ENCODE assay signal across 21 cellular contexts in the genomic region with DNA sequence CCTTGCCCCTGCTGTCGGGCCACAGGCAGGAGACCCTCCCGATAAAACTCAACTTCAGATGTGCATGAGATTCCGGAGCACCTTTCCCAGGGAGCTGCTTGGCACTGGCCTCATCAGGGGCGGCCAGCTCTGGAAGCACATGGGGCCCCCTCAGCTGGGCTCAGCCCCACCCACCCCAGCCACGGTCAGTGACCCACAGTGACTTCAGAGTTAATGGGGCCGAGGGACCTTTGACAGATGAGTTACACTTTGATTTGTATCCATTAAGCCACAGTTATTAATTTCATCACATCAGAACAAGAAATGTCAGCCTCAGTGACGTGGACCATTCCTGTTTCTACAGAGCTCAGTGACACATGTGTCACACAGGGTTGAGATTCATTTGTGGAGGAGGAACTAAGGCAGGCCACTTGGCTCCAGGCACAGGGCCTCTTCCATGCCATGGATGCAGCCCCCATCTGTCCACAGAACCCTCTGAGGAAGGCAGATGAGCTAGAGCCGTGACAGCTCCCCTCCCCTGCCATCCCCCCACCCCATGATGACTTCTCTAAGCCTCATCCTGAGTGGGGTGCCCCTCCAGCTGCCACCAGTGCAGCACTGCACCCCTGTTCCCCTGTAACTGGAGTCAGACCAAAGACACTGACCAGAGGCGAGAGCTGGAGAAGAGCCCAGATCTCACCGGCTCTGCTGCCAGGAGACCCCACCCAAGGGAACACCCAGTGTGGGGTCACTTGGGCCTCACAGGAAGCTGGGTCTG.
DNase-seq lines count a peak whose midpoint lies in the region; ATAC-seq, FAIRE-seq and TF ChIP-seq lines count a peak whose summit lies in the region.
"Had no signal": no experiment of that assay in that cellular context is flagged by ENCODE, and none has a peak within 500 bp of the region (broad histone marks: within the 10 kb centered on the region; RNA-seq: fewer than 3 reads in every experiment).

No MANE protein-coding gene starts in this region.

- H3K4me1 ChIP-seq in heart left ventricle (no peaks in the 10 kb centered on the region), osteoblast (ENCODE audit: insufficient read depth, low read length) (no peaks in the 10 kb centered on the region), pancreas (no peaks in the 10 kb centered on the region)

- no peak for FAIRE-seq in pancreas (lab: Jason Lieb, UNC)
- FAIRE-seq: RCC 7860 had no signal

- no peak overlapping the region for H3K27ac Mint-ChIP-seq in chondrocyte (ENCODE audit: unreplicated experiment)
- H3K27ac Mint-ChIP-seq: B cell; CD4-positive, alpha-beta memory T cell; IgD-negative memory B cell had no signal

- H3K9me3 Mint-ChIP-seq in chondrocyte (ENCODE audit: low read depth) = no peaks in the 10 kb centered on the region
- H3K9me3 Mint-ChIP-seq: CD4-positive, alpha-beta memory T cell had no signal

- H3K4me3 ChIP-seq in heart left ventricle (no peak overlapping the region), osteoblast (ENCODE audit: insufficient read depth, low read length) (no peak overlapping the region), pancreas (no peak overlapping the region)

- H3K4me2 ChIP-seq in osteoblast (ENCODE audit: insufficient read depth, low read length) = no peak overlapping the region

- DNase-seq in cardiac septum (ENCODE audit: low spot score) (peak; percentile 69), heart left ventricle (no peak), chondrocyte (ENCODE audit: low spot score) (peak; percentile 47), left kidney (ENCODE audit: low read depth, low spot score) (peak; percentile 55), osteoblast (ENCODE audit: insufficient read length, low spot score, missing footprints) (peak; percentile 73), pancreas (no peak), GDM1 (lab: John Stamatoyannopoulos, UW) (no peak), NCI-H146 treated with DMSO at 0.1 percent for 48 hours (lab: John Stamatoyannopoulos, UW; ENCODE audit: unreplicated experiment) (no peak)
- DNase-seq: Calu3; CD4-positive, alpha-beta memory T cell; HCEC 1CT; Kasumi-1; MM.1S; NCI-H1105; NCI-H1694 treated with DMSO at 0.1 percent for 48 hours; NCI-H345; NCI-H526 treated with DMSO at 0.1 percent for 48 hours; SIG-M5 had no signal

- H3K27me3 Mint-ChIP-seq in chondrocyte (ENCODE audit: low read depth) = peaks cover 4% of the 10 kb centered on the region

- TF ChIP-seq CTCF in heart left ventricle (IDR thresholded peaks at IDR 0.05) (no peak), chondrocyte (IDR thresholded peaks at IDR 0.05) (no peak), osteoblast (IDR thresholded peaks at IDR 0.05; ENCODE audit: extremely low read depth, low read depth, low read length) (no peak), pancreas (IDR thresholded peaks at IDR 0.05) (no peak)

- H3K79me2 ChIP-seq in osteoblast (ENCODE audit: insufficient read depth, low read length) = no peaks in the 10 kb centered on the region

- H3K27ac ChIP-seq in heart left ventricle (no peak overlapping the region), osteoblast (ENCODE audit: low read depth, low read length) (no peak overlapping the region), pancreas (no peak overlapping the region)

- no peak overlapping the region for H2AFZ ChIP-seq in osteoblast (ENCODE audit: low read length)

- H3K4me1 Mint-ChIP-seq in chondrocyte (ENCODE audit: low read depth) = no peaks in the 10 kb centered on the region
- H3K4me1 Mint-ChIP-seq: B cell; CD4-positive, alpha-beta memory T cell had no signal

- H3K36me3 ChIP-seq in heart left ventricle (no peaks in the 10 kb centered on the region), osteoblast (ENCODE audit: insufficient read depth, low read length) (no peaks in the 10 kb centered on the region), pancreas (no peaks in the 10 kb centered on the region)

- H4K20me1 ChIP-seq in osteoblast (ENCODE audit: insufficient read depth, low read length) = no peaks in the 10 kb centered on the region

- H3K4me3 Mint-ChIP-seq in chondrocyte (ENCODE audit: unreplicated experiment) = no peak overlapping the region
- H3K4me3 Mint-ChIP-seq: B cell; CD4-positive, alpha-beta memory T cell; IgD-negative memory B cell had no signal

- intact Hi-C loops in cardiac septum (cut with DNase I) = no loop called here
- intact Hi-C loops in heart left ventricle (cut with DNase I) = no loop called here
- intact Hi-C loops in pancreas (cut with DNase I) = no loop called here

- no peak for TF ChIP-seq POLR2A in heart left ventricle (IDR thresholded peaks at IDR 0.05)

- WGBS in heart left ventricle, 4 donors = 66 to 77% (median 70%) methylated on average over 9 to 10 of the region's 10 CpGs
- WGBS in pancreas, 2 donors = 64 to 78% methylated on average over 10 of the region's 10 CpGs

- H3K9me3 ChIP-seq in heart left ventricle (no peaks in the 10 kb centered on the region), osteoblast (ENCODE audit: low read depth, low read length) (no peaks in the 10 kb centered on the region), pancreas (no peaks in the 10 kb centered on the region)

- H3K36me3 Mint-ChIP-seq in chondrocyte (ENCODE audit: low read depth) = no peaks in the 10 kb centered on the region
- H3K36me3 Mint-ChIP-seq: CD4-positive, alpha-beta memory T cell had no signal

- no peak for ATAC-seq in heart left ventricle
- ATAC-seq in pancreas = no peak

- H3K27me3 ChIP-seq in heart left ventricle = peaks cover 0 to 15% (median 0%) of the 10 kb centered on the region in 9 donors
- H3K27me3 ChIP-seq in osteoblast (ENCODE audit: insufficient read depth, low read length) = no peaks in the 10 kb centered on the region
- H3K27me3 ChIP-seq in pancreas = no peaks in the 10 kb centered on the region

Comparison
In these comparisons a context has a peak if more than half of its experiments do, and no peak if none do; other contexts are left out.
1. DNase-seq: peak in cardiac septum (single experiment), chondrocyte (single experiment), left kidney (single experiment) and osteoblast (single experiment); none in heart left ventricle (0 of 5), pancreas (0 of 6), GDM1 (single experiment) and NCI-H146 treated with DMSO at 0.1 percent for 48 hours (single experiment).